8 cellular contexts compared by ENCODE assay signal in genomic region chr11:2885676-2886081, GRCh38. TPM values are rescaled to one million over a fixed set of nuclear protein-coding genes. Genes with fewer than 3 reads are reported as not detected.
A peak's percentile ranks its signal among the peaks of the same experiment; 100 is the strongest.
DNase-seq lines count a peak whose midpoint lies in the region; ATAC-seq and TF ChIP-seq lines count a peak whose summit lies in the region.

TSS of gene CDKN1C (minus strand) at chr11:2885775. CDS start at chr11:2885456, 319 bp downstream.

- no peaks in the 10 kb centered on the region; the same call in 1 of the 2 replicates for H3K9me1 ChIP-seq in IMR-90 (ENCODE audit: insufficient read depth, low read length)

- ATAC-seq in GM21528 (IDR thresholded peaks at IDR 0.05; ENCODE audit: low FRiP score, unreplicated experiment), result peak; percentile 73
- ATAC-seq in IMR-90 (ENCODE audit: low read depth), result peak; percentile 79
- ATAC-seq in gastroesophageal sphincter, result peak; percentile 83

- DNase-seq in Caki2 (ENCODE audit: low read depth), result peak; percentile 78
- peak; percentile 69 for DNase-seq in IMR-90
- peak in 1 of 2 experiments; percentile 80 for DNase-seq in SJSA1 (ENCODE audit: low read depth in 1 of 2, low spot score in 2 of 2)
- peak; percentile 76 for DNase-seq in activated naive CD4-positive, alpha-beta T cell treated with anti-CD3 and anti-CD28 coated beads for 36 hours
- DNase-seq in nucleus accumbens (lab: John Stamatoyannopoulos, UW), result peak in 54 of 56 donors; percentile 34 to 95 (median 81)
- peak; percentile 56 to 94 (median 82) for DNase-seq in substantia nigra (lab: John Stamatoyannopoulos, UW)

- H3K27me3 Mint-ChIP-seq in activated naive CD4-positive, alpha-beta T cell treated with anti-CD3 and anti-CD28 coated beads for 36 hours (ENCODE audit: low read depth), result peaks cover 3% of the 10 kb centered on the region

- no peak within 1 kb of the TSS for H2BK120ac ChIP-seq in IMR-90 (ENCODE audit: low read depth, low read length)

- H4K8ac ChIP-seq in IMR-90 (ENCODE audit: low read depth in 2 of 2, low read length in 2 of 2), result no peak within 1 kb of the TSS; a peak in 1 of 4 replicates

- CTCF ChIA-PET in IMR-90 (lab: Yijun Ruan, JAX), result interaction anchor here (11.0 kb wide), 1 partner anchor 353 kb away, joined by 116 read pairs; no protein-coding TSS in a partner anchor
- CTCF ChIA-PET in activated naive CD4-positive, alpha-beta T cell treated with anti-CD3 and anti-CD28 coated beads for 36 hours (lab: Charles Lee), result interaction anchor here (1.3 to 11.3 kb wide), 3 partner anchors 9 to 351 kb away, joined by 3 to 280 read pairs (median 4); partner anchors contain the start of gene PHLDA2

- H3K9ac ChIP-seq in IMR-90 (ENCODE audit: low read depth, low read length), result peak within 1 kb of the TSS; percentile 66

- no peak within 1 kb of the TSS; the same call in 1 of the 2 replicates for H3K18ac ChIP-seq in IMR-90 (ENCODE audit: low read depth, low read length)

- peak within 1 kb of the TSS; percentile 51; the same call in 1 of the 2 replicates for H4K5ac ChIP-seq in IMR-90 (ENCODE audit: low read depth, low read length)

- no peak for TF ChIP-seq EP300 in gastroesophageal sphincter (IDR thresholded peaks at IDR 0.05)

- dilution Hi-C loops in IMR-90 (cut with HindIII; ENCODE audit: low sequenced_read_pairs, unreplicated experiment), result no loop called here

- WGBS in IMR-90 (ENCODE audit: extremely low coverage in 2 of 2, insufficient read length in 1 of 2), 2 experiments, result 5% methylated on average over 4 of the region's 61 CpGs; no CpG with 5 or more reads in 1 of the 2 experiments
- WGBS in gastroesophageal sphincter (ENCODE audit: low coverage in 1 of 2), 2 donors, result no CpG with 5 or more reads among the region's 61 CpGs

- peak within 1 kb of the TSS; percentile 71 for H3K4me3 Mint-ChIP-seq in activated naive CD4-positive, alpha-beta T cell treated with anti-CD3 and anti-CD28 coated beads for 36 hours

- H2AK9ac ChIP-seq in IMR-90 (replicated peaks; ENCODE audit: low read depth, low read length, poor library complexity), result peak within 1 kb of the TSS; percentile 92

- H3K4me3 ChIP-seq in IMR-90 (ENCODE audit: insufficient read depth, low read depth, low read length) (peak within 1 kb of the TSS; percentile 86), SJSA1 (peak within 1 kb of the TSS; percentile 69), gastroesophageal sphincter (peak within 1 kb of the TSS; percentile 77 to 84)

- H3K4ac ChIP-seq in IMR-90 (ENCODE audit: low read depth, low read length), result peak within 1 kb of the TSS; percentile 64; the same call in 1 of the 2 replicates

- H3K27ac ChIP-seq in IMR-90 (ENCODE audit: insufficient read depth, low read length) (peak within 1 kb of the TSS; percentile 44), SJSA1 (no peak within 1 kb of the TSS), gastroesophageal sphincter (peak within 1 kb of the TSS; percentile 76 to 96 (median 92)), substantia nigra (ENCODE audit: low read depth, low read length, poor library complexity, severe bottlenecking) (peak within 1 kb of the TSS; percentile 92)

- in situ Hi-C loops in Caki2 (cut with HindIII; ENCODE audit: low pct_unique_long_range_greater_than_20kb, low sequenced_read_pairs), result no loop called here
- in situ Hi-C loops in IMR-90 (cut with MboI; ENCODE audit: low sequenced_read_pairs), result loop anchor here (5.0 to 25.0 kb wide), 2 partner anchors 353 to 698 kb away; no protein-coding TSS in a partner anchor

- peak within 1 kb of the TSS; percentile 56 for H3K14ac ChIP-seq in IMR-90 (replicated peaks; ENCODE audit: low read depth, low read length)

- no peak within 1 kb of the TSS for H2BK20ac ChIP-seq in IMR-90 (ENCODE audit: low read depth, low read length)

- peak within 1 kb of the TSS; percentile 84 for H3K4me2 ChIP-seq in IMR-90 (ENCODE audit: low read depth, low read length)

- intact Hi-C loops in IMR-90 (cut with micrococcal nuclease), result loop anchor here (2.0 to 5.0 kb wide), 3 partner anchors 59 to 238 kb away; no protein-coding TSS in a partner anchor
- intact Hi-C loops in activated naive CD4-positive, alpha-beta T cell treated with anti-CD3 and anti-CD28 coated beads for 36 hours (cut with micrococcal nuclease), result loop anchor here (1.0 to 5.0 kb wide), 2 partner anchors 485 to 583 kb away; partner anchors contain the start of genes C11orf21, TSPAN32 and TSSC4

- no peaks in the 10 kb centered on the region for H3K36me3 Mint-ChIP-seq in activated naive CD4-positive, alpha-beta T cell treated with anti-CD3 and anti-CD28 coated beads for 36 hours (ENCODE audit: low read depth)

- peak within 1 kb of the TSS; percentile 86 for H3K23ac ChIP-seq in IMR-90 (ENCODE audit: low read depth, low read length)

- no peaks in the 10 kb centered on the region for H3K4me1 Mint-ChIP-seq in activated naive CD4-positive, alpha-beta T cell treated with anti-CD3 and anti-CD28 coated beads for 36 hours (ENCODE audit: low read depth)

- H3K9me3 ChIP-seq in IMR-90 (ENCODE audit: control insufficient read depth, insufficient read depth, low read length) (no peaks in the 10 kb centered on the region), SJSA1 (replicated peaks) (peaks cover 4% of the 10 kb centered on the region), gastroesophageal sphincter (no peaks in the 10 kb centered on the region)

- no peaks in the 10 kb centered on the region; the same call in 1 of the 2 replicates for H3K27me3 ChIP-seq in IMR-90 (ENCODE audit: control insufficient read depth, insufficient read depth, low read length)
- H3K27me3 ChIP-seq in SJSA1 (replicated peaks), result peaks cover 13% of the 10 kb centered on the region
- no peaks in the 10 kb centered on the region for H3K27me3 ChIP-seq in gastroesophageal sphincter

- no peak within 1 kb of the TSS for H3K27ac Mint-ChIP-seq in activated naive CD4-positive, alpha-beta T cell treated with anti-CD3 and anti-CD28 coated beads for 36 hours

- H3K56ac ChIP-seq in IMR-90 (ENCODE audit: extremely low read depth, insufficient read depth, low read length), result no peak within 1 kb of the TSS

- POLR2A ChIA-PET in IMR-90 (lab: Charles Lee; ENCODE audit: unreplicated experiment), result interaction anchor here (1.0 kb wide), 1 partner anchor 352 kb away, joined by 4 read pairs; no protein-coding TSS in a partner anchor

- H2BK5ac ChIP-seq in IMR-90 (ENCODE audit: low read depth, low read length, poor library complexity, severe bottlenecking), result peak within 1 kb of the TSS; percentile 14

- H3K79me1 ChIP-seq in IMR-90 (ENCODE audit: low read depth in 1 of 2, low read length in 2 of 2), result peaks cover 0 to 3% of the 10 kb centered on the region in 2 experiments; a peak in 1 of 4 replicates

- TF ChIP-seq CTCF in IMR-90 (conservative IDR thresholded peaks at IDR 0.05; ENCODE audit: low read depth, low read length), result no peak
- no peak for TF ChIP-seq CTCF in gastroesophageal sphincter (IDR thresholded peaks at IDR 0.05)

- peaks cover 3% of the 10 kb centered on the region; the same call in 1 of the 2 replicates for H3K36me3 ChIP-seq in IMR-90 (ENCODE audit: control insufficient read depth, insufficient read depth, low read length)
- H3K36me3 ChIP-seq in SJSA1, result no peaks in the 10 kb centered on the region; the same call in 1 of the 2 replicates
- H3K36me3 ChIP-seq in gastroesophageal sphincter, result no peaks in the 10 kb centered on the region

- no peak for TF ChIP-seq RAD21 in IMR-90 (IDR thresholded peaks at IDR 0.05; ENCODE audit: low read length)

- no peaks in the 10 kb centered on the region for H3K9me3 Mint-ChIP-seq in activated naive CD4-positive, alpha-beta T cell treated with anti-CD3 and anti-CD28 coated beads for 36 hours

- no peak within 1 kb of the TSS; the same call in 1 of the 2 replicates for H4K91ac ChIP-seq in IMR-90 (ENCODE audit: insufficient read depth, low read depth, low read length)

- H2BK15ac ChIP-seq in IMR-90 (ENCODE audit: low read depth, low read length), result no peak within 1 kb of the TSS

- H2AK5ac ChIP-seq in IMR-90 (ENCODE audit: low read depth, low read length), result 0 out of 2 replicates have a peak within 1 kb of the TSS, but pooled peaks have one; percentile 56

- H4K20me1 ChIP-seq in IMR-90 (ENCODE audit: insufficient read depth, low read length), result peaks cover 12% of the 10 kb centered on the region

- peaks cover 13% of the 10 kb centered on the region for H3K4me1 ChIP-seq in IMR-90 (ENCODE audit: control insufficient read depth, insufficient read depth, low read length)
- H3K4me1 ChIP-seq in SJSA1 (replicated peaks), result peaks cover 39% of the 10 kb centered on the region
- peaks cover 0 to 74% (median 28%) of the 10 kb centered on the region in 3 donors for H3K4me1 ChIP-seq in gastroesophageal sphincter

- BruUV-seq in IMR-90 (replicated peaks; lab: Mats Ljungman, UMichigan), result no TSS peak

- H2AFZ ChIP-seq in IMR-90 (replicated peaks; ENCODE audit: low read length, poor library complexity), result peak within 1 kb of the TSS; percentile 95

- TF ChIP-seq POLR2A in IMR-90 (IDR thresholded peaks at IDR 0.05; ENCODE audit: low read depth, low read length) (peak; percentile 79), gastroesophageal sphincter (IDR thresholded peaks at IDR 0.05) (peak; percentile 97)

TF ChIP-seq in IMR-90, 13 proteins besides CTCF, POLR2A, EP300 and RAD21:
- TF ChIP-seq MAZ (IDR thresholded peaks at IDR 0.05; ENCODE audit: borderline replicate concordance, low read depth, low read length) (peak; percentile 38; the same call in 1 of the 2 replicates), CHD1 (IDR thresholded peaks at IDR 0.05; ENCODE audit: low read depth, low read length) (no peak), NFE2L2 (IDR thresholded peaks at IDR 0.05; ENCODE audit: low read depth, low read length) (no peak), FOS (IDR thresholded peaks at IDR 0.05; ENCODE audit: low read depth, low read length) (no peak), MAFK (IDR thresholded peaks at IDR 0.05; ENCODE audit: low read depth, low read length) (no peak), MXI1 (IDR thresholded peaks at IDR 0.05; ENCODE audit: borderline replicate concordance, low read depth, low read length) (no peak), RCOR1 (IDR thresholded peaks at IDR 0.05; ENCODE audit: insufficient replicate concordance, low read length) (no peak)

RNA-seq across cellular contexts. Expression of gene CDKN1C, which starts in this region (rescaled TPM):
- 12.8 and 15.8 TPM in 2 replicates for total RNA-seq in Caki2 (2014; rRNA removed; shearing (Covaris generic); ENCODE audit: low replicate concordance)
- total RNA-seq in IMR-90 (2012; rRNA removed) (1.6 and 2.2 TPM in 2 replicates), gastroesophageal sphincter (100 to 1,000 TPM in 2 of 4 donors, 10 to 100 TPM in 2; 87.0 to 201 (median 121) TPM)
- 3.0 and 3.7 TPM in 2 replicates for polyA plus RNA-seq in IMR-90 (2012; rRNA removed)
- polyA plus RNA-seq in IMR-90 (2012; cell fraction: cytosol; rRNA removed), result 3.6 and 6.4 TPM in 2 replicates
- 5.3 and 8.9 TPM in 2 replicates for polyA plus RNA-seq in IMR-90 (2012; cell fraction: nucleus; rRNA removed; ENCODE audit: low replicate concordance)
- 15.0 and 23.4 TPM in 2 replicates for total RNA-seq in SJSA1 (2014; rRNA removed; shearing (Covaris generic))
- total RNA-seq in activated naive CD4-positive, alpha-beta T cell treated with anti-CD3 and anti-CD28 coated beads for 36 hours, result under 1 TPM; 0.17 to 0.26 TPM

Comparison
In these comparisons a context has a peak if more than half of its experiments do, and no peak if none do; other contexts are left out.
1. Peak in DNase-seq in activated naive CD4-positive, alpha-beta T cell treated with anti-CD3 and anti-CD28 coated beads for 36 hours; RNA of the gene not detected or under 1 TPM.